Comparison of ENCODE assay signal across 7 cellular contexts in the genomic region with DNA sequence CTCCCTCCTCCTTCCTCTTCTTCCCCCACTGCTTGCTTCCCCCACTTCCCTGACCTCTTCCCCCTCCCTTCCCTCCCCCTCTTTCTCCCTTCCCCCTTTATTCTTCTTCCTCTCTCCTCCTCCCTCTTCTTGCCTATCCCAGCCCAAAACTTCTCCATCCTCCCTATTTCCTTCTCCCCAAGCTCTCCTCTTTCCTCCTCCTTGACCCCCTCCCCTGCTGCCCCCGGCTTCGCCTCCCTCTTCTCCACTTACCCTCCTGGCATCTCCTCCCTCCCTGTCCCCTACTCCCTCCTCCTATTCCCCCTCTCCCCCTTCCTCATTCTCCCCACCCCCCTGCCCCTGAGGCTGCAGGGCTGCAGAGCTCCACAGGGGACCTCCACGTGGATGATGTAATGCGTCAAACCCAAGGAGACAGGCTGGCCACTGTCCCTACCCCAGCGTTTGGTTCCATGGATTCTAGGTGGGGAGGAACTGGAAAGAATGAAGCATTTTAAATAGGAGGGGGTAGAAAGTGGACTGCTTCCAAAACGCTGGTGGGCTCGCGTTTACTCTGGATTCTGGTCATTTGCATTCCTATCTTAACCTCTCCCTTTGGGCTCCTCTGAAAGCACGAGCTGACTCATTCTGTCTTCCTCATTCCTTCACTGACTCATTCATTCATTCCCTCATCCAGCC. TPM values are rescaled to one million over a fixed set of nuclear protein-coding genes. Genes with fewer than 3 reads are reported as not detected.
A peak's percentile ranks its signal among the peaks of the same experiment; 100 is the strongest.
DNase-seq lines count a peak whose midpoint lies in the region; ATAC-seq and TF ChIP-seq lines count a peak whose summit lies in the region.

No MANE protein-coding gene starts in this region.

- TF ChIP-seq CTCF in NB4 (IDR thresholded peaks at IDR 0.05; ENCODE audit: low read depth, low read length) = no peak
- no peak for TF ChIP-seq CTCF in breast epithelium (IDR thresholded peaks at IDR 0.05)
- TF ChIP-seq CTCF in right lobe of liver (IDR thresholded peaks at IDR 0.05) = no peak
- TF ChIP-seq CTCF in vagina (IDR thresholded peaks at IDR 0.05) = no peak

- TF ChIP-seq POLR2A in NB4 (IDR thresholded peaks at IDR 0.05; ENCODE audit: extremely low read depth, insufficient read length) = no peak
- no peak for TF ChIP-seq POLR2A in breast epithelium (IDR thresholded peaks at IDR 0.05)
- TF ChIP-seq POLR2A in right lobe of liver (IDR thresholded peaks at IDR 0.05) = no peak
- TF ChIP-seq POLR2A in vagina (IDR thresholded peaks at IDR 0.05) = no peak

- DNase-seq in GM04503 (ENCODE audit: low read depth) (peak; percentile 96), NB4 (ENCODE audit: low read depth) (peak; percentile 68), breast epithelium (ENCODE audit: low spot score in 2 of 2) (peak in 1 of 2 donors; percentile 42), right lobe of liver (peak in 2 of 3 donors; percentile 25 to 43), vagina (ENCODE audit: extremely low spot score in 2 of 2) (no peak), NCI-H2171 treated with DMSO at 0.1 percent for 48 hours (lab: John Stamatoyannopoulos, UW) (no peak)

- H3K4me3 ChIP-seq in NB4 (ENCODE audit: low read depth, low read length) = no peak overlapping the region
- H3K4me3 ChIP-seq in breast epithelium = peak overlapping the region in 2 of 3 donors; percentile 69 to 72
- no peak overlapping the region for H3K4me3 ChIP-seq in right lobe of liver
- H3K4me3 ChIP-seq in vagina = peak overlapping the region; percentile 8 to 17

- ATAC-seq in right lobe of liver (peak in 1 of 4 donors; percentile 4), HG02840 (IDR thresholded peaks at IDR 0.05; ENCODE audit: low FRiP score, unreplicated experiment) (no peak)

- H3K27ac ChIP-seq in breast epithelium (peak overlapping the region; percentile 52 to 75), right lobe of liver (no peak overlapping the region), vagina (peak overlapping the region; percentile 54)

- H3K27me3 ChIP-seq in breast epithelium (no peaks in the 10 kb centered on the region), right lobe of liver (peaks cover 0 to 9% of the 10 kb centered on the region in 2 donors), vagina (no peaks in the 10 kb centered on the region)

- no peaks in the 10 kb centered on the region for H3K4me1 ChIP-seq in breast epithelium
- peaks cover 0 to 7% (median 0%) of the 10 kb centered on the region in 4 donors for H3K4me1 ChIP-seq in right lobe of liver
- peaks cover 30% of the 10 kb centered on the region for H3K4me1 ChIP-seq in vagina

- H3K36me3 ChIP-seq in breast epithelium (no peaks in the 10 kb centered on the region), right lobe of liver (no peaks in the 10 kb centered on the region), vagina (no peaks in the 10 kb centered on the region)

- intact Hi-C loops in breast epithelium (cut with DNase I; ENCODE audit: low total_unique reads) = loop anchor here (10.0 kb wide), 1 partner anchor 104 kb away; no protein-coding TSS in a partner anchor
- intact Hi-C loops in right lobe of liver (cut with DNase I) = no loop called here
- intact Hi-C loops in vagina (cut with DNase I) = no loop called here

- H3K9me3 ChIP-seq in breast epithelium (no peaks in the 10 kb centered on the region), right lobe of liver (no peaks in the 10 kb centered on the region), vagina (no peaks in the 10 kb centered on the region)

- WGBS in right lobe of liver (ENCODE audit: insufficient coverage, low coverage, low lambda C conversion rate, missing lambda C conversion rate) = 14% methylated on average over 9 of the region's 9 CpGs

RNA-seq across cellular contexts. Expression of a gene that starts 0.7 kb away (rescaled TPM):
- total RNA-seq in breast epithelium (10 to 100 TPM; 22.0 to 49.2 (median 44.6) TPM), right lobe of liver (10 to 100 TPM; 12.4 to 51.0 (median 18.6) TPM), vagina (67.8 TPM)

RNA-seq across cellular contexts. Expression of a gene that starts 29.7 kb away (rescaled TPM):
- total RNA-seq in breast epithelium (10 to 100 TPM; 51.5 to 61.4 (median 59.4) TPM), right lobe of liver (10 to 100 TPM; 20.1 to 31.3 (median 21.9) TPM), vagina (39.3 TPM)

Comparison
In these comparisons a context has a peak if more than half of its experiments do, and no peak if none do; other contexts are left out.
1. DNase-seq: peak in GM04503 (single experiment), NB4 (single experiment) and right lobe of liver (2 of 3); none in vagina (0 of 2) and NCI-H2171 treated with DMSO at 0.1 percent for 48 hours (single experiment).
2. H3K4me3 ChIP-seq: peak in breast epithelium (2 of 3) and vagina (2 of 2); none in NB4 (single experiment) and right lobe of liver (0 of 3).
3. H3K27ac ChIP-seq: peak in breast epithelium (2 of 2) and vagina (single experiment); none in right lobe of liver (0 of 3).